ENCODE assay signal across 16 cellular contexts in the genomic region with DNA sequence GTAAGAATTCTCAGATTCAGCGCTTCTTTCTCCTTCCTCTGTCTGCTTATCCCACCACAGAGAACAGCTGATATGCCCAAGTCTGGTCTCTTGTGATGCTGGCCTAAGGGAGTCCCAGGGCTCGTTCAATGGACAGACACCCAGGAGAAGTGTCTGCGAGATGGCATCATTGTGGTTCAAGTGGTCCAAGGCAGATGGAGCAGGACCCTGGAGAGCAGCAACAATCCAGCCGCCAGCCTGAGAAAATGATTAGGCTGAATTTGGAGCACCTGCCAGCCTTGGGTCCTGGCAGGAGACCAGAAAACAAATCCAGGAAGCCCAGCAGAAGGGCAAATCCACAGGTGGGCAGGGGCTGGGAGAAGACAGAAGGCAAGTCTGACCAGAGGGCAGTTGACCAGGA.
"Had no signal": no experiment of that assay in that cellular context is flagged by ENCODE, and none has a peak within 500 bp of the region (broad histone marks: within the 10 kb centered on the region; RNA-seq: fewer than 3 reads in every experiment).

No MANE protein-coding gene starts in this region.

- H3K4me1 ChIP-seq: testis, upper lobe of right lung had no signal

- H3K9me3 ChIP-seq: testis, upper lobe of right lung had no signal

- H3K27me3 ChIP-seq: testis, upper lobe of right lung had no signal

- DNase-seq: activated CD4-positive, alpha-beta T cell treated with anti-CD3 and anti-CD28 coated beads for 48 hours; activated CD8-positive, alpha-beta memory T cell treated with anti-CD3 and anti-CD28 coated beads, Interleukin-2, amount 50 U/mL, for 48 hours; activated CD8-positive, alpha-beta T cell treated with anti-CD3 and anti-CD28 coated beads, Interleukin-2, amount 10 ng/mL, durations not matched to agents 7 days and 5 days; aorta; glutamatergic neuron; immature natural killer cell; left cardiac atrium; natural killer cell; stimulated activated CD4-positive, alpha-beta T cell treated with anti-CD3 and anti-CD28 coated beads, Interleukin-4, amount 100 ng/mL, for 24 hours; stimulated activated naive CD8-positive, alpha-beta T cell treated with anti-CD3 and anti-CD28 coated beads, Interleukin-15, amount 100 ng/mL, for 72 hours; testis; upper lobe of right lung; WERI-Rb-1 had no signal

- ATAC-seq: activated CD8-positive, alpha-beta T cell treated with anti-CD3 and anti-CD28 coated beads, Interleukin-2, amount 10 ng/mL, durations not matched to agents 7 days and 5 days; esophagus mucosa; natural killer cell; stimulated activated naive CD8-positive, alpha-beta T cell treated with anti-CD3 and anti-CD28 coated beads, Interleukin-15, amount 100 ng/mL, for 72 hours; upper lobe of right lung had no signal

- H3K36me3 ChIP-seq: upper lobe of right lung, WERI-Rb-1 had no signal

- H3K27ac ChIP-seq: testis, upper lobe of right lung, WERI-Rb-1 had no signal

- H3K4me3 ChIP-seq: testis, upper lobe of right lung had no signal

- FAIRE-seq: bronchial epithelial cell, endometrium had no signal
